ENCODE assay signal across 1 cellular context in genomic region chr6:107711953-107712522, GRCh38.
TF ChIP-seq lines count a peak whose summit lies in the region.

No MANE protein-coding gene starts in this region.

TF ChIP-seq in IMR-90, 13 proteins besides CTCF, POLR2A, EP300 and RAD21 (continued from another document):
- TF ChIP-seq CEBPB (IDR thresholded peaks at IDR 0.05; ENCODE audit: low read depth, low read length) = no peak
